Comparison of ENCODE assay signal across 28 cellular contexts in genomic region chr6:132101550-132101949, GRCh38.
"Had no signal": no experiment of that assay in that cellular context is flagged by ENCODE, and none has a peak within 500 bp of the region (broad histone marks: within the 10 kb centered on the region; RNA-seq: fewer than 3 reads in every experiment).

No MANE protein-coding gene starts in this region.

- H3K27ac Mint-ChIP-seq: activated CD4-positive, alpha-beta T cell treated with anti-CD3 and anti-CD28 coated beads, Interleukin-2, amount 10 ng/mL, durations not matched to agents 24 days and 14 days; activated CD8-positive, alpha-beta memory T cell treated with anti-CD3 and anti-CD28 coated beads, Interleukin-2, amount 10 ng/mL, durations not matched to agents 7 days and 5 days; activated naive CD4-positive, alpha-beta T cell treated with anti-CD3 and anti-CD28 coated beads, Interleukin-2, amount 50 U/mL, for 24 hours; activated T-cell treated with anti-CD3 and anti-CD28 coated beads, Interleukin-2, amount 50 U/mL, for 24 hours; activated T-helper 1 cell treated with anti-CD3 and anti-CD28 coated beads, Interleukin-12 subunit alpha, Interleukin-12 subunit beta, Interleukin-2, Interleukin-4 antibody, amounts not matched to agents 30 ng/mL and 10 ng/mL and 1 ng/mL, durations not matched to agents 14 hours and 24 hours and 36 hours; brain; T-helper 1 cell treated with Interleukin-12 subunit alpha and Interleukin-12 subunit beta and Interleukin-4 antibody, amounts not matched to agents 30 μg/mL and 1 μg/mL, for 36 hours; WTC11 had no signal

- H3K27me3 ChIP-seq: ascending aorta had no signal

- DNase-seq: activated CD4-positive, alpha-beta T cell treated with anti-CD3 and anti-CD28 coated beads, Interleukin-2, amount 10 ng/mL, durations not matched to agents 24 days and 14 days; activated CD4-positive, alpha-beta T cell treated with anti-CD3 and anti-CD28 coated beads, Interleukin-2, amount 50 U/mL, for 48 hours; activated CD4-positive, CD25-positive, alpha-beta regulatory T cell treated with anti-CD3 and anti-CD28 coated beads, Interleukin-2, amount 50 U/mL, for 72 hours; activated CD8-positive, alpha-beta memory T cell treated with anti-CD3 and anti-CD28 coated beads, Interleukin-2, amount 10 ng/mL, durations not matched to agents 7 days and 5 days; activated effector memory CD4-positive, alpha-beta T cell treated with Interleukin-2 at 50 U/mL for 16 hours; activated naive CD4-positive, alpha-beta T cell; activated T-cell treated with anti-CD3 and anti-CD28 coated beads, Interleukin-2, amount 50 U/mL, for 24 hours; MM.1S; NCI-H1105; NCI-H1436; NCI-H1694 treated with DMSO at 0.1 percent for 48 hours; NCI-H2081; NCI-H446; NCI-H524 treated with DMSO at 0.1 percent for 48 hours; NK-92 treated with Interleukin-12 subunit alpha and Interleukin-12 subunit beta, amount 100 ng/mL, for 24 hours; OCI-M1; RPMI8226; T-helper 9 cell had no signal

- H3K27me3 Mint-ChIP-seq: activated CD4-positive, alpha-beta T cell treated with anti-CD3 and anti-CD28 coated beads, Interleukin-2, amount 10 ng/mL, durations not matched to agents 24 days and 14 days; activated CD8-positive, alpha-beta memory T cell treated with anti-CD3 and anti-CD28 coated beads, Interleukin-2, amount 10 ng/mL, durations not matched to agents 7 days and 5 days; activated naive CD4-positive, alpha-beta T cell treated with anti-CD3 and anti-CD28 coated beads, Interleukin-2, amount 50 U/mL, for 24 hours; activated T-cell treated with anti-CD3 and anti-CD28 coated beads, Interleukin-2, amount 50 U/mL, for 24 hours had no signal

- H3K4me1 Mint-ChIP-seq: activated CD4-positive, alpha-beta T cell treated with anti-CD3 and anti-CD28 coated beads, Interleukin-2, amount 10 ng/mL, durations not matched to agents 24 days and 14 days; activated CD8-positive, alpha-beta memory T cell treated with anti-CD3 and anti-CD28 coated beads, Interleukin-2, amount 10 ng/mL, durations not matched to agents 7 days and 5 days; activated naive CD4-positive, alpha-beta T cell treated with anti-CD3 and anti-CD28 coated beads, Interleukin-2, amount 50 U/mL, for 24 hours; central memory CD8-positive, alpha-beta T cell; WTC11 had no signal

- H3K4me3 ChIP-seq: ascending aorta, SK-N-MC had no signal

- H3K36me3 ChIP-seq: ascending aorta had no signal

- ATAC-seq: activated CD8-positive, alpha-beta memory T cell treated with anti-CD3 and anti-CD28 coated beads, Interleukin-2, amount 10 ng/mL, durations not matched to agents 7 days and 5 days; Panc1; Right ventricle myocardium inferior; WTC11 had no signal

- H3K9me3 Mint-ChIP-seq: activated CD4-positive, alpha-beta T cell treated with anti-CD3 and anti-CD28 coated beads, Interleukin-2, amount 10 ng/mL, durations not matched to agents 24 days and 14 days; activated naive CD4-positive, alpha-beta T cell treated with anti-CD3 and anti-CD28 coated beads, Interleukin-2, amount 50 U/mL, for 24 hours; activated T-cell treated with anti-CD3 and anti-CD28 coated beads, Interleukin-2, amount 50 U/mL, for 24 hours; activated T-helper 1 cell treated with anti-CD3 and anti-CD28 coated beads, Interleukin-12 subunit alpha, Interleukin-12 subunit beta, Interleukin-2, Interleukin-4 antibody, amounts not matched to agents 30 ng/mL and 10 ng/mL and 1 ng/mL, durations not matched to agents 14 hours and 24 hours and 36 hours; T-helper 1 cell treated with Interleukin-12 subunit alpha and Interleukin-12 subunit beta and Interleukin-4 antibody, amounts not matched to agents 30 μg/mL and 1 μg/mL, for 36 hours had no signal

- H3K9me3 ChIP-seq: ascending aorta had no signal

- H3K4me3 Mint-ChIP-seq: activated CD4-positive, alpha-beta T cell treated with anti-CD3 and anti-CD28 coated beads, Interleukin-2, amount 10 ng/mL, durations not matched to agents 24 days and 14 days; activated CD8-positive, alpha-beta memory T cell treated with anti-CD3 and anti-CD28 coated beads, Interleukin-2, amount 10 ng/mL, durations not matched to agents 7 days and 5 days; activated naive CD4-positive, alpha-beta T cell treated with anti-CD3 and anti-CD28 coated beads, Interleukin-2, amount 50 U/mL, for 24 hours; activated T-cell treated with anti-CD3 and anti-CD28 coated beads, Interleukin-2, amount 50 U/mL, for 24 hours; activated T-helper 1 cell treated with anti-CD3 and anti-CD28 coated beads, Interleukin-12 subunit alpha, Interleukin-12 subunit beta, Interleukin-2, Interleukin-4 antibody, amounts not matched to agents 30 ng/mL and 10 ng/mL and 1 ng/mL, durations not matched to agents 14 hours and 24 hours and 36 hours; brain; central memory CD8-positive, alpha-beta T cell; T-helper 1 cell treated with Interleukin-12 subunit alpha and Interleukin-12 subunit beta and Interleukin-4 antibody, amounts not matched to agents 30 μg/mL and 1 μg/mL, for 36 hours; WTC11 had no signal

- H3K36me3 Mint-ChIP-seq: activated CD8-positive, alpha-beta memory T cell treated with anti-CD3 and anti-CD28 coated beads, Interleukin-2, amount 10 ng/mL, durations not matched to agents 7 days and 5 days; activated naive CD4-positive, alpha-beta T cell treated with anti-CD3 and anti-CD28 coated beads, Interleukin-2, amount 50 U/mL, for 24 hours; brain had no signal

- H3K27ac ChIP-seq: SK-N-MC had no signal
